Comparison of ENCODE assay signal across 6 cellular contexts in the genomic region with DNA sequence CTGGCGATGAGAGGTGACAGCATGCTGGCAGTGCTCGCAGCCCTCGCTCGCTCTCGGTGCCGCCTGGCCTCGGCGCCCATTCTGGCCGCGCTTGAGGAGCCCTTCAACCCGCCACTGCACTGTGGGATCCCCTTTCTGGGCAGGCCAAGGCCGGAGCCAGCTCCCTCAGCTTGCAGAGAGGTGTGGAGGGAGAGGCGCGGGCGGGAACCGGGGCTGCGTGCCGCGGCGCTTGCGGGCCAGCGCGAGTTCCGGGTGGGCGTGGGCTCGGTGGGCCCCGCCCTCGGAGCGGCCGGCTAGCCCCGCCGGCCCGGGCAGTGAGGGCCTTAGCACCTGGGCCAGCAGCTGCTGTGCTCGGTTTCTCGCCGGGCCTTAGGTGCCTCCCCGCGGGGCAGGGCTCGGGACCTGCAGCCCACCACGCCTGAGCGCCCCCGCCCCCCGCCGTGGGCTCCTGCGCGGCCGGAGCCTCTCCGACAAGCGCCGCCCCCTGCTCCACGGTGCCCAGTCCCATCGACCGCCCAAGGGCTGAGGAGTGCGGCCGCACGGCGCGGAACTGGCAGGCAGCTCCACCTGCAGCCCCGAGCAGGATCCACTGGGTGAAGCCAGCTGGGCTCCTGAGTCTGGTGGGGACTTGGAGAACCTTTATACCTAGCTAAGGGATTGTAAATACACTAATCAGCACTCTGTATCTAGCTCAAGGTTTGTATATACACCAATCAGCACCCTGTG.
A peak's percentile ranks its signal among the peaks of the same experiment; 100 is the strongest.
DNase-seq lines count a peak whose midpoint lies in the region; ATAC-seq, FAIRE-seq and TF ChIP-seq lines count a peak whose summit lies in the region.
"Not testable (repeated sequence)": the region's sequence is repeated elsewhere in the genome, so short reads cannot be mapped to it uniquely, and the experiment has no call there.

No MANE protein-coding gene starts in this region.

- TF ChIP-seq EP300 in SK-N-SH (IDR thresholded peaks at IDR 0.05; ENCODE audit: borderline replicate concordance in 1 of 2, low read depth in 1 of 2, low read length in 1 of 2); K562 (IDR thresholded peaks at IDR 0.05; ENCODE audit: low read length): not testable (repeated sequence)

- not testable (repeated sequence) for H3K18ac ChIP-seq in trophoblast cell (ENCODE audit: low read length)

- POLR2A ChIA-PET in SK-N-SH (lab: Yijun Ruan, JAX) (interaction anchor here (0.6 kb wide), 1 partner anchor 8 kb away, joined by 3 read pairs; no protein-coding TSS in a partner anchor), K562 (lab: Yijun Ruan, JAX) (interaction anchor here (0.7 kb wide), 1 partner anchor 71 kb away, joined by 3 read pairs; no protein-coding TSS in a partner anchor)

- not testable (repeated sequence) for H3K9ac ChIP-seq in SK-N-SH; K562 (ENCODE audit: insufficient read depth in 1 of 2, low read depth in 2 of 2, low read length in 2 of 2); trophoblast cell (ENCODE audit: low read length)

- not testable (repeated sequence) for H3K9me1 ChIP-seq in K562 (ENCODE audit: control insufficient read depth, insufficient read depth, low read length)

- not testable (repeated sequence) for H2BK5ac ChIP-seq in trophoblast cell (ENCODE audit: low read depth, low read length, poor library complexity)

- not testable (repeated sequence) for H2BK12ac ChIP-seq in trophoblast cell (ENCODE audit: low read length)

- not testable (repeated sequence) for H3K23ac ChIP-seq in trophoblast cell (ENCODE audit: low read length)

- WGBS in SK-N-SH (ENCODE audit: low lambda C conversion rate): 28% methylated on average over 9 of the region's 59 CpGs
- WGBS in K562 (ENCODE audit: insufficient coverage, low coverage, missing lambda C conversion rate): 12% methylated on average over 5 of the region's 59 CpGs
- WGBS in trophoblast cell (ENCODE audit: extremely low coverage, insufficient coverage, insufficient read length): no CpG with 5 or more reads among the region's 59 CpGs

- peak overlapping the region; percentile 50; the same call in 1 of the 2 replicates for H3K4me2 ChIP-seq in SK-N-SH
- peak overlapping the region; percentile 55 for H3K4me2 ChIP-seq in K562 (ENCODE audit: insufficient read depth, low read length)
- H3K4me2 ChIP-seq in trophoblast cell (ENCODE audit: low read length): not testable (repeated sequence)

- not testable (repeated sequence) for H3K36me3 ChIP-seq in SK-N-SH (replicated peaks in 1 of 2; ENCODE audit: control insufficient read depth in 1 of 2, insufficient read depth in 2 of 2, low read length in 1 of 2); K562 (ENCODE audit: control insufficient read depth, insufficient read depth, low read length); trophoblast cell (ENCODE audit: control insufficient read depth in 1 of 2, insufficient read depth in 2 of 2, low read length in 2 of 2)

- not testable (repeated sequence) for TF ChIP-seq CTCF in SK-N-SH (IDR thresholded peaks at IDR 0.05); K562 (IDR thresholded peaks at IDR 0.05 in 2 of 3, conservative IDR thresholded peaks at IDR 0.05 in 1 of 3; ENCODE audit: insufficient read depth in 2 of 3, low read depth in 1 of 3, low read length in 3 of 3)

- BruUV-seq in K562 (replicated peaks; lab: Mats Ljungman, UMichigan): not testable (repeated sequence)

- H3K4me3 ChIP-seq in SK-N-SH (ENCODE audit: low read depth in 2 of 2, low read length in 1 of 2) (peak overlapping the region; percentile 32 to 43; a peak in 3 of 4 replicates), K562 (peak overlapping the region; percentile 26; the same call in 1 of the 2 replicates)
- not testable (repeated sequence) for H3K4me3 ChIP-seq in trophoblast cell (ENCODE audit: low read depth, low read length)

- peak; percentile 22 for DNase-seq in NCI-H2227 (lab: John Stamatoyannopoulos, UW; ENCODE audit: unreplicated experiment)
- DNase-seq in SK-N-SH: peak; percentile 10
- DNase-seq in K562 (ENCODE audit: extremely low read depth in 1 of 4, low spot score in 3 of 4): peak in 1 of 4 experiments; percentile 7
- DNase-seq in islet precursor cell: peak; percentile 40
- peak; percentile 25 to 53 for DNase-seq in trophoblast cell
- DNase-seq in urothelium cell line (ENCODE audit: low spot score): not testable (repeated sequence)

- not testable (repeated sequence) for H3K79me2 ChIP-seq in SK-N-SH (ENCODE audit: insufficient read depth); K562 (ENCODE audit: control insufficient read depth, insufficient read depth, low read length); trophoblast cell (ENCODE audit: control insufficient read depth, insufficient read depth, low read length, poor library complexity)

- not testable (repeated sequence) for H3K4me1 ChIP-seq in SK-N-SH (ENCODE audit: control insufficient read depth in 1 of 2, insufficient read depth in 2 of 2, low read depth in 1 of 2, low read length in 1 of 2); K562 (replicated peaks in 1 of 2; ENCODE audit: control insufficient read depth in 2 of 2, insufficient read depth in 2 of 2, low read length in 2 of 2); trophoblast cell (ENCODE audit: control insufficient read depth in 1 of 2, insufficient read depth in 2 of 2, low read length in 2 of 2)

- H3K14ac ChIP-seq in trophoblast cell (ENCODE audit: low read length): not testable (repeated sequence)

- peak; percentile 60 for ATAC-seq in K562

- not testable (repeated sequence) for H3K27ac ChIP-seq in SK-N-SH (ENCODE audit: low read depth in 2 of 2, low read length in 1 of 2); K562 (ENCODE audit: extremely low read depth, low read depth, low read length); trophoblast cell (ENCODE audit: low read depth, low read length)

- H3K9me3 ChIP-seq in SK-N-SH; K562 (replicated peaks; ENCODE audit: control insufficient read depth, insufficient read depth, low read depth, low read length); trophoblast cell (ENCODE audit: insufficient read depth, low read depth, low read length): not testable (repeated sequence)

- H4K91ac ChIP-seq in trophoblast cell (ENCODE audit: low read depth, low read length): not testable (repeated sequence)

- H2AFZ ChIP-seq in SK-N-SH (ENCODE audit: low read depth): peak overlapping the region; percentile 35; the same call in 1 of the 2 replicates
- peak overlapping the region; percentile 68 for H2AFZ ChIP-seq in K562 (ENCODE audit: low read depth, low read length)
- not testable (repeated sequence) for H2AFZ ChIP-seq in trophoblast cell (ENCODE audit: insufficient read depth, low read length, poor library complexity)

- H4K12ac ChIP-seq in trophoblast cell (ENCODE audit: low read depth, low read length): not testable (repeated sequence)

- in situ Hi-C loops in K562 (cut with MboI): not testable (repeated sequence)

- not testable (repeated sequence) for TF ChIP-seq RAD21 in SK-N-SH (IDR thresholded peaks at IDR 0.05; ENCODE audit: low read length); K562 (CRISPR knock-in tag; conservative IDR thresholded peaks at IDR 0.05 in 1 of 2, IDR thresholded peaks at IDR 0.05 in 1 of 2)

- H3F3A ChIP-seq in SK-N-SH (replicated peaks; ENCODE audit: insufficient read depth): not testable (repeated sequence)

- H3K27me3 ChIP-seq in SK-N-SH (ENCODE audit: insufficient read depth): peaks cover 51% of the 10 kb centered on the region
- peaks cover 3 to 29% of the 10 kb centered on the region in 2 experiments for H3K27me3 ChIP-seq in K562 (ENCODE audit: control insufficient read depth in 2 of 2, insufficient read depth in 2 of 2, low read length in 2 of 2)
- H3K27me3 ChIP-seq in trophoblast cell (ENCODE audit: insufficient read depth, low read length): not testable (repeated sequence)

- not testable (repeated sequence) for TF ChIP-seq POLR2A in K562 (conservative IDR thresholded peaks at IDR 0.05)

- H4K20me1 ChIP-seq in SK-N-SH (ENCODE audit: insufficient read depth); K562 (replicated peaks; ENCODE audit: control insufficient read depth, insufficient read depth, low read length): not testable (repeated sequence)

- CTCF ChIA-PET in SK-N-SH (lab: Yijun Ruan, JAX): interaction anchor here (1.7 kb wide), 1 partner anchor 41 kb away, joined by 6 read pairs; no protein-coding TSS in a partner anchor
- CTCF ChIA-PET in K562 (lab: Yijun Ruan, JAX; ENCODE audit: low intra/inter-chr PET ratio): not testable (repeated sequence)

- H2BK120ac ChIP-seq in trophoblast cell (ENCODE audit: insufficient read depth, low read length, poor library complexity): not testable (repeated sequence)

- H4K8ac ChIP-seq in trophoblast cell (ENCODE audit: low read depth, low read length): not testable (repeated sequence)

- intact Hi-C loops in K562 (cut with micrococcal nuclease): not testable (repeated sequence)

- not testable (repeated sequence) for H2AK5ac ChIP-seq in trophoblast cell (ENCODE audit: low read length)

- not testable (repeated sequence) for FAIRE-seq in K562 (lab: Jason Lieb, UNC)
- peak; percentile 37 for FAIRE-seq in urothelium cell line (lab: Jason Lieb, UNC)

- H3K4ac ChIP-seq in trophoblast cell (ENCODE audit: low read depth, low read length): not testable (repeated sequence)

- H3K9me2 ChIP-seq in SK-N-SH: not testable (repeated sequence)

- H3K79me1 ChIP-seq in trophoblast cell (ENCODE audit: low read length): not testable (repeated sequence)

TF ChIP-seq in K562, 482 proteins besides CTCF, POLR2A, EP300 and RAD21 (continues in another document):
- peak; percentile 55 for TF ChIP-seq CXXC5 (CRISPR knock-in tag; IDR thresholded peaks at IDR 0.05)
- peak; percentile 82 for TF ChIP-seq L3MBTL2 (IDR thresholded peaks at IDR 0.05)
